8 cellular contexts compared by ENCODE assay signal in the genomic region with DNA sequence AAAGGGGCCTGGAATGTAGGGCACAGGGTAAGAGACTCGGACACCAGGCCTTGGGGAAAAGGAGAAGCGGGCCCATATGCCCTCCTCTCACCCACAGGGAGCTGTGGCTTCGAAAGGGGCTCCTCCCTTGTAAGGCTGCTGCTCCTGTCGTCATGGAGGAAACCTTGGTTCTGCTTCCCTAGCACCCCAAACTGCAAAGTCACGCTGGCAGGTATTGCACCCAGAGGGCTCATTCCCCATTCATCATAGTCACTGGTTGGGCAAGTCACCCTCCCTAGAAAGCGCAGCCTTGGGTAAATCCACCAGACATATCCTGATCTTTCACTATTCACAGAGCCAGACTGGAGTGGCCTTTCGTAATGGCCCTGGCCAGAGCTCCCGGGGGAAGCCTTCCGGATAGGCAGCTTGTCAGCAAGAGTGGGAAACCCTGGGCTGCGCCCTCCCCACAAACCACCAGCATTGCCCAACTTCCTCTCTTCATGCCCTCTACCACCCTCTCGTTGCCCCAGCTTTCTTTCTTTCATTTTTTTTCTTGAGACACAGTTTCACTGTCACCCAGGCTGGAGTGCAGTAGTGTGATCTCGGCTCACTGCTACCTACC.
A peak's percentile ranks its signal among the peaks of the same experiment; 100 is the strongest.
DNase-seq lines count a peak whose midpoint lies in the region; ATAC-seq and TF ChIP-seq lines count a peak whose summit lies in the region.

No MANE protein-coding gene starts in this region.

- no peaks in the 10 kb centered on the region for H3K4me1 Mint-ChIP-seq in HFFc6 (ENCODE audit: low read depth)

- H3K9me3 Mint-ChIP-seq in HFFc6, result no peaks in the 10 kb centered on the region

- peak; percentile 100 for DNase-seq in AML-193 (lab: John Stamatoyannopoulos, UW)
- peak; percentile 60 for DNase-seq in NCI-H226
- DNase-seq in activated effector memory CD4-positive, alpha-beta T cell treated with Interleukin-2 at 50 U/mL for 16 hours, result peak; percentile 42
- peak; percentile 21 to 59 for DNase-seq in left colon
- peak; percentile 26 to 33 for DNase-seq in stimulated activated CD8-positive, alpha-beta memory T cell treated with anti-CD3 and anti-CD28 coated beads, Interleukin-7, amount 100 ng/mL, for 4 hours (ENCODE audit: low read depth in 2 of 2)
- DNase-seq in HFFc6, result no peak
- DNase-seq in GM19238 (ENCODE audit: insufficient read length, low spot score), result no peak

- intact Hi-C loops in left colon (cut with DNase I, micrococcal nuclease), result no loop called here

- H3K27ac Mint-ChIP-seq in HFFc6, result no peak overlapping the region

- H3K4me3 Mint-ChIP-seq in HFFc6, result no peak overlapping the region

- peaks cover 4% of the 10 kb centered on the region for H3K27me3 Mint-ChIP-seq in HFFc6 (ENCODE audit: insufficient read depth)

- no peak for TF ChIP-seq CTCF in HFFc6 (IDR thresholded peaks at IDR 0.05)

- H3K36me3 Mint-ChIP-seq in HFFc6 (ENCODE audit: low read depth), result no peaks in the 10 kb centered on the region

- ATAC-seq in left colon, result peak; percentile 13
- no peak for ATAC-seq in HG03469 (IDR thresholded peaks at IDR 0.05; ENCODE audit: unreplicated experiment)

Comparison
In these comparisons a context has a peak if more than half of its experiments do, and no peak if none do; other contexts are left out.
1. DNase-seq: peak in AML-193 (2 of 2), NCI-H226 (single experiment), activated effector memory CD4-positive, alpha-beta T cell treated with Interleukin-2 at 50 U/mL for 16 hours (single experiment), left colon (2 of 2) and stimulated activated CD8-positive, alpha-beta memory T cell treated with anti-CD3 and anti-CD28 coated beads, Interleukin-7, amount 100 ng/mL, for 4 hours (2 of 2); none in HFFc6 (single experiment) and GM19238 (single experiment).